Comparison of ENCODE assay signal across 30 cellular contexts in the genomic region with DNA sequence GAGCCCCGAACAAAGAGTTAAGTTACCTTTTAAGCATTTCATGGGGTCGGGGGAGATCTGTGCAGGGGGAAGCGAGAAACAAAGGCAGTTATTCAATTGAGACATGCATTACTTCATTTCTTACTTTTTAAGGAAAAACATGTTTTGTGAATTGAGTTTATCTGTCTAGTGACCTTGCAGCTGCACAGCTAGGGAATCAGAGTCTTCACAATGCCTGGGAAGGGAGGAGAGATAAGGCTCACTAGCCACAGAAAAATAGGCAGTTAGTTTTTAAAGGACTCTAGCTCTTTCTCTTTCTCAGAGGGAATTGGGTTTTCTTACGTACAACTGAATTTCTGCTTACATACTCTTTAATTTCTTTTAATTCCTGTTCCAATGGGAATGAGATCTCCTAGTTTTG.
"Had no signal": no experiment of that assay in that cellular context is flagged by ENCODE, and none has a peak within 500 bp of the region (broad histone marks: within the 10 kb centered on the region; RNA-seq: fewer than 3 reads in every experiment).

No MANE protein-coding gene starts in this region.

- H3K36me3 ChIP-seq: ascending aorta, cardiac muscle cell, colonic mucosa had no signal

- H3K4me3 ChIP-seq: ascending aorta, cardiac muscle cell, colonic mucosa had no signal

- H3K27ac ChIP-seq: ascending aorta, cardiac muscle cell, colonic mucosa, VCaP had no signal

- ATAC-seq: activated CD8-positive, alpha-beta memory T cell treated with anti-CD3 and anti-CD28 coated beads, Interleukin-2, amount 10 ng/mL, durations not matched to agents 7 days and 5 days; activated CD8-positive, alpha-beta T cell treated with anti-CD3 and anti-CD28 coated beads, Interleukin-2, amount 10 ng/mL, durations not matched to agents 7 days and 5 days; activated naive CD8-positive, alpha-beta T cell treated with anti-CD3 and anti-CD28 coated beads, Interleukin-2, amount 50 U/mL, for 24 hours; T-cell had no signal

- H3K4me1 ChIP-seq: ascending aorta, colonic mucosa had no signal

- DNase-seq: activated B cell treated with CpG ODN at 0.5 μM for 24 hours; activated CD4-positive, alpha-beta memory T cell treated with anti-CD3 and anti-CD28 coated beads, Interleukin-2, amount 10 ng/mL, durations not matched to agents 7 days and 5 days; activated CD4-positive, alpha-beta T cell treated with anti-CD3 and anti-CD28 coated beads for 4 hours; activated CD4-positive, alpha-beta T cell treated with anti-CD3 and anti-CD28 coated beads, Interleukin-2, amount 10 ng/mL, durations not matched to agents 24 days and 14 days; activated CD4-positive, alpha-beta T cell treated with anti-CD3 and anti-CD28 coated beads, Interleukin-2, amount 50 U/mL, for 1 hour; activated CD4-positive, alpha-beta T cell treated with anti-CD3 and anti-CD28 coated beads, Interleukin-2, amount 50 U/mL, for 48 hours; activated CD4-positive, CD25-positive, alpha-beta regulatory T cell treated with anti-CD3 and anti-CD28 coated beads, Interleukin-2, amount 50 U/mL, for 72 hours; activated CD8-positive, alpha-beta memory T cell treated with anti-CD3 and anti-CD28 coated beads for 24 hours; activated CD8-positive, alpha-beta memory T cell treated with anti-CD3 and anti-CD28 coated beads, Interleukin-2, amount 10 ng/mL, durations not matched to agents 7 days and 5 days; activated CD8-positive, alpha-beta memory T cell treated with anti-CD3 and anti-CD28 coated beads, Interleukin-2, amount 50 U/mL, for 48 hours; activated CD8-positive, alpha-beta T cell treated with anti-CD3 and anti-CD28 coated beads, Interleukin-2, amount 10 ng/mL, durations not matched to agents 7 days and 5 days; activated effector memory CD4-positive, alpha-beta T cell treated with Interleukin-2 at 50 U/mL for 16 hours; activated gamma-delta T cell; activated naive CD4-positive, alpha-beta T cell treated with anti-CD3 and anti-CD28 coated beads, Interleukin-2, amount 10 ng/mL, durations not matched to agents 7 days and 5 days; activated naive CD4-positive, alpha-beta T cell treated with Interleukin-2 at 50 U/mL for 16 hours; activated naive CD8-positive, alpha-beta T cell treated with anti-CD3 and anti-CD28 coated beads, Interleukin-2, amount 10 ng/mL, durations not matched to agents 7 days and 5 days; activated naive CD8-positive, alpha-beta T cell treated with anti-CD3 and anti-CD28 coated beads, Interleukin-2, amount 50 U/mL, for 24 hours; activated T-cell treated with anti-CD3 and anti-CD28 coated beads, Interleukin-2, amount 50 U/mL, for 24 hours; activated T-cell treated with anti-CD3 and anti-CD28 coated beads, Interleukin-2, amount 50 U/mL, for 48 hours; amygdala; anterior cingulate cortex; caudate nucleus; cerebellar nuclear complex; colonic mucosa; T-cell; T-helper 2 cell; T-helper 9 cell had no signal

- H3K9me3 ChIP-seq: ascending aorta, colonic mucosa had no signal

- H3K27me3 ChIP-seq: ascending aorta, cardiac muscle cell, colonic mucosa had no signal
